Comparison of ENCODE assay signal across 1 cellular context in the genomic region with DNA sequence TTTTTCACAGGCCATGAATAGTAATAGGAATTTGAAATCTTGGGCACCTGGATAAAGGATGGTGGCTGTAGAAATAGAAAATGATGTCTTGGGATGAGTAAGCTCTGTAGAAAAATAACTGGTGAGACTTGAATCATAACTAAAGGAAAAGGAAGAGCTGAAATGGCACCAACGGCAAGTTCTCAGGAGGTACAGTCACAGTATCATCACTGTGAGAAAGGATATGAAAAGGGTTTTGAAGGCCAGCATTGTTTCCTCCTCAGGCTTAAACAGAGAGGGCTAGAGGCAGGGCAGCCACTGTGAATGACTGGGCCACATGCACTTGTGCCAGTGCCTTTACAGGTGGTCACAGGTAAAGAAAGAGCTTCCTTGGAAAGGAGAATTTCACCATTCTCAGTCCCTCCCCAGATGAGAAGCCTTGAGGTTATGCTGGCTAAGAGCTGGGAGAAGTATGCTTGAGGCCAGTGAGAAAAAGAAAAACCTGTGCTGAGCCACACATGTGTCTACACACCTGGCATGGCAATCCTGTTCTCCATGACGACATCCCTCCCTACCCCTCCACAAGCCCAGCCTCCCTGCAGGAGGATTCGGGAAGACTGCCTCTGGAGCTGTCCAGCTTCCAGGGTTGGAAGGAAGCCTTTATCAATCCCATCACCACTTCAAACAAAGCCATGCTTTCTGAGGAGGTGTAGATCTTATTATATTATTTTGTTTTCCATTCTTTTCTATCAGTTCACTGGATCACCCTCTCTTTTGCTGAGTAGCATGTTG.
TF ChIP-seq lines count a peak whose summit lies in the region.

No MANE protein-coding gene starts in this region.

TF ChIP-seq in HepG2, 621 proteins besides CTCF, POLR2A, EP300 and RAD21:
- TF ChIP-seq, protein P1, sequence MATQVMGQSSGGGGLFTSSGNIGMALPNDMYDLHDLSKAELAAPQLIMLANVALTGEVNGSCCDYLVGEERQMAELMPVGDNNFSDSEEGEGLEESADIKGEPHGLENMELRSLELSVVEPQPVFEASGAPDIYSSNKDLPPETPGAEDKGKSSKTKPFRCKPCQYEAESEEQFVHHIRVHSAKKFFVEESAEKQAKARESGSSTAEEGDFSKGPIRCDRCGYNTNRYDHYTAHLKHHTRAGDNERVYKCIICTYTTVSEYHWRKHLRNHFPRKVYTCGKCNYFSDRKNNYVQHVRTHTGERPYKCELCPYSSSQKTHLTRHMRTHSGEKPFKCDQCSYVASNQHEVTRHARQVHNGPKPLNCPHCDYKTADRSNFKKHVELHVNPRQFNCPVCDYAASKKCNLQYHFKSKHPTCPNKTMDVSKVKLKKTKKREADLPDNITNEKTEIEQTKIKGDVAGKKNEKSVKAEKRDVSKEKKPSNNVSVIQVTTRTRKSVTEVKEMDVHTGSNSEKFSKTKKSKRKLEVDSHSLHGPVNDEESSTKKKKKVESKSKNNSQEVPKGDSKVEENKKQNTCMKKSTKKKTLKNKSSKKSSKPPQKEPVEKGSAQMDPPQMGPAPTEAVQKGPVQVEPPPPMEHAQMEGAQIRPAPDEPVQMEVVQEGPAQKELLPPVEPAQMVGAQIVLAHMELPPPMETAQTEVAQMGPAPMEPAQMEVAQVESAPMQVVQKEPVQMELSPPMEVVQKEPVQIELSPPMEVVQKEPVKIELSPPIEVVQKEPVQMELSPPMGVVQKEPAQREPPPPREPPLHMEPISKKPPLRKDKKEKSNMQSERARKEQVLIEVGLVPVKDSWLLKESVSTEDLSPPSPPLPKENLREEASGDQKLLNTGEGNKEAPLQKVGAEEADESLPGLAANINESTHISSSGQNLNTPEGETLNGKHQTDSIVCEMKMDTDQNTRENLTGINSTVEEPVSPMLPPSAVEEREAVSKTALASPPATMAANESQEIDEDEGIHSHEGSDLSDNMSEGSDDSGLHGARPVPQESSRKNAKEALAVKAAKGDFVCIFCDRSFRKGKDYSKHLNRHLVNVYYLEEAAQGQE (IDR thresholded peaks at IDR 0.05; ENCODE audit: borderline replicate concordance in 1 of 2, low read depth in 1 of 2, low read length in 2 of 2): peak; percentile 15 to 87
- peak; percentile 71 for TF ChIP-seq MIER2 (CRISPR knock-in tag; IDR thresholded peaks at IDR 0.05)
- TF ChIP-seq, protein P2, sequence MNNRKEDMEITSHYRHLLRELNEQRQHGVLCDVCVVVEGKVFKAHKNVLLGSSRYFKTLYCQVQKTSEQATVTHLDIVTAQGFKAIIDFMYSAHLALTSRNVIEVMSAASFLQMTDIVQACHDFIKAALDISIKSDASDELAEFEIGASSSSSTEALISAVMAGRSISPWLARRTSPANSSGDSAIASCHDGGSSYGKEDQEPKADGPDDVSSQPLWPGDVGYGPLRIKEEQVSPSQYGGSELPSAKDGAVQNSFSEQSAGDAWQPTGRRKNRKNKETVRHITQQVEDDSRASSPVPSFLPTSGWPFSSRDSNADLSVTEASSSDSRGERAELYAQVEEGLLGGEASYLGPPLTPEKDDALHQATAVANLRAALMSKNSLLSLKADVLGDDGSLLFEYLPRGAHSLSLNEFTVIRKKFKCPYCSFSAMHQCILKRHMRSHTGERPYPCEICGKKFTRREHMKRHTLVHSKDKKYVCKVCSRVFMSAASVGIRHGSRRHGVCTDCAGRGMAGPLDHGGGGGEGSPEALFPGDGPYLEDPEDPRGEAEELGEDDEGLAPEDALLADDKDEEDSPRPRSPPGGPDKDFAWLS (CRISPR knock-in tag; IDR thresholded peaks at IDR 0.05; ENCODE audit: borderline replicate concordance): no peak
